ENCODE assay signal across 1 cellular context in the genomic region with DNA sequence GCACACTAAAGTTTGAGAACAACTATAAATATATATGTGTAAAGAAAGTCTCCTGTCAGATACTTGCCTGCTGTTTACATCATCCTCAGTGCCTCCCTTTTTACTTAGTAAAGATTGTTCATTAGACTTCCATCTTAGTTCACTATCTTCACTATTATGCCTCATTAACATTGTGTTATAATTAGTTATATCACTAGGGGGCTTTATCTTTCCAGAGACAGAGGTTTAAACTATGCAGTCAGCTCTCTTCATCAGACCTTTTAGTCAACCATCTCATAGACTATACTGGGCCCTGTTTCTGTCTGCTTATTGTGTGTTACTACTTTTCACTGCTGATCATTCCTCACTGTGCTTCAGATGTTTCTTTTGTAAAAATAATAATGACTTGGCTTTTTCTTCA.
TF ChIP-seq lines count a peak whose summit lies in the region.

No MANE protein-coding gene starts in this region.

TF ChIP-seq in GM23338, 12 proteins besides CTCF, POLR2A, EP300 and RAD21 (continued from another document):
- TF ChIP-seq, protein P1, sequence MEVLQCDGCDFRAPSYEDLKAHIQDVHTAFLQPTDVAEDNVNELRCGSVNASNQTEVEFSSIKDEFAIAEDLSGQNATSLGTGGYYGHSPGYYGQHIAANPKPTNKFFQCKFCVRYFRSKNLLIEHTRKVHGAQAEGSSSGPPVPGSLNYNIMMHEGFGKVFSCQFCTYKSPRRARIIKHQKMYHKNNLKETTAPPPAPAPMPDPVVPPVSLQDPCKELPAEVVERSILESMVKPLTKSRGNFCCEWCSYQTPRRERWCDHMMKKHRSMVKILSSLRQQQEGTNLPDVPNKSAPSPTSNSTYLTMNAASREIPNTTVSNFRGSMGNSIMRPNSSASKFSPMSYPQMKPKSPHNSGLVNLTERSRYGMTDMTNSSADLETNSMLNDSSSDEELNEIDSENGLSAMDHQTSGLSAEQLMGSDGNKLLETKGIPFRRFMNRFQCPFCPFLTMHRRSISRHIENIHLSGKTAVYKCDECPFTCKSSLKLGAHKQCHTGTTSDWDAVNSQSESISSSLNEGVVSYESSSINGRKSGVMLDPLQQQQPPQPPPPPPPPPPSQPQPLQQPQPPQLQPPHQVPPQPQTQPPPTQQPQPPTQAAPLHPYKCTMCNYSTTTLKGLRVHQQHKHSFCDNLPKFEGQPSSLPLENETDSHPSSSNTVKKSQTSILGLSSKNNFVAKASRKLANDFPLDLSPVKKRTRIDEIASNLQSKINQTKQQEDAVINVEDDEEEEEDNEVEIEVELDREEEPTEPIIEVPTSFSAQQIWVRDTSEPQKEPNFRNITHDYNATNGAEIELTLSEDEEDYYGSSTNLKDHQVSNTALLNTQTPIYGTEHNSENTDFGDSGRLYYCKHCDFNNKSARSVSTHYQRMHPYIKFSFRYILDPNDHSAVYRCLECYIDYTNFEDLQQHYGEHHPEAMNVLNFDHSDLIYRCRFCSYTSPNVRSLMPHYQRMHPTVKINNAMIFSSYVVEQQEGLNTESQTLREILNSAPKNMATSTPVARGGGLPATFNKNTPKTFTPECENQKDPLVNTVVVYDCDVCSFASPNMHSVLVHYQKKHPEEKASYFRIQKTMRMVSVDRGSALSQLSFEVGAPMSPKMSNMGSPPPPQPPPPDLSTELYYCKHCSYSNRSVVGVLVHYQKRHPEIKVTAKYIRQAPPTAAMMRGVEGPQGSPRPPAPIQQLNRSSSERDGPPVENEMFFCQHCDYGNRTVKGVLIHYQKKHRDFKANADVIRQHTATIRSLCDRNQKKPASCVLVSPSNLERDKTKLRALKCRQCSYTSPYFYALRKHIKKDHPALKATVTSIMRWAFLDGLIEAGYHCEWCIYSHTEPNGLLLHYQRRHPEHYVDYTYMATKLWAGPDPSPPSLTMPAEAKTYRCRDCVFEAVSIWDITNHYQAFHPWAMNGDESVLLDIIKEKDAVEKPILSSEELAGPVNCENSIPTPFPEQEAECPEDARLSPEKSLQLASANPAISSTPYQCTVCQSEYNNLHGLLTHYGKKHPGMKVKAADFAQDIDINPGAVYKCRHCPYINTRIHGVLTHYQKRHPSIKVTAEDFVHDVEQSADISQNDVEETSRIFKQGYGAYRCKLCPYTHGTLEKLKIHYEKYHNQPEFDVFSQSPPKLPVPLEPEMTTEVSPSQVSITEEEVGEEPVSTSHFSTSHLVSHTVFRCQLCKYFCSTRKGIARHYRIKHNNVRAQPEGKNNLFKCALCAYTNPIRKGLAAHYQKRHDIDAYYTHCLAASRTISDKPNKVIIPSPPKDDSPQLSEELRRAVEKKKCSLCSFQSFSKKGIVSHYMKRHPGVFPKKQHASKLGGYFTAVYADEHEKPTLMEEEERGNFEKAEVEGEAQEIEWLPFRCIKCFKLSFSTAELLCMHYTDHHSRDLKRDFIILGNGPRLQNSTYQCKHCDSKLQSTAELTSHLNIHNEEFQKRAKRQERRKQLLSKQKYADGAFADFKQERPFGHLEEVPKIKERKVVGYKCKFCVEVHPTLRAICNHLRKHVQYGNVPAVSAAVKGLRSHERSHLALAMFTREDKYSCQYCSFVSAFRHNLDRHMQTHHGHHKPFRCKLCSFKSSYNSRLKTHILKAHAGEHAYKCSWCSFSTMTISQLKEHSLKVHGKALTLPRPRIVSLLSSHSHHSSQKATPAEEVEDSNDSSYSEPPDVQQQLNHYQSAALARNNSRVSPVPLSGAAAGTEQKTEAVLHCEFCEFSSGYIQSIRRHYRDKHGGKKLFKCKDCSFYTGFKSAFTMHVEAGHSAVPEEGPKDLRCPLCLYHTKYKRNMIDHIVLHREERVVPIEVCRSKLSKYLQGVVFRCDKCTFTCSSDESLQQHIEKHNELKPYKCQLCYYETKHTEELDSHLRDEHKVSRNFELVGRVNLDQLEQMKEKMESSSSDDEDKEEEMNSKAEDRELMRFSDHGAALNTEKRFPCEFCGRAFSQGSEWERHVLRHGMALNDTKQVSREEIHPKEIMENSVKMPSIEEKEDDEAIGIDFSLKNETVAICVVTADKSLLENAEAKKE (CRISPR knock-in tag; IDR thresholded peaks at IDR 0.05), result no peak
- TF ChIP-seq, protein P2, sequence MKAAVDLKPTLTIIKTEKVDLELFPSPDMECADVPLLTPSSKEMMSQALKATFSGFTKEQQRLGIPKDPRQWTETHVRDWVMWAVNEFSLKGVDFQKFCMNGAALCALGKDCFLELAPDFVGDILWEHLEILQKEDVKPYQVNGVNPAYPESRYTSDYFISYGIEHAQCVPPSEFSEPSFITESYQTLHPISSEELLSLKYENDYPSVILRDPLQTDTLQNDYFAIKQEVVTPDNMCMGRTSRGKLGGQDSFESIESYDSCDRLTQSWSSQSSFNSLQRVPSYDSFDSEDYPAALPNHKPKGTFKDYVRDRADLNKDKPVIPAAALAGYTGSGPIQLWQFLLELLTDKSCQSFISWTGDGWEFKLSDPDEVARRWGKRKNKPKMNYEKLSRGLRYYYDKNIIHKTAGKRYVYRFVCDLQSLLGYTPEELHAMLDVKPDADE (IDR thresholded peaks at IDR 0.05), result no peak
- TF ChIP-seq NANOG (IDR thresholded peaks at IDR 0.05; ENCODE audit: borderline replicate concordance) (no peak), JUNB (IDR thresholded peaks at IDR 0.05; ENCODE audit: unreplicated experiment) (no peak), EZH2phosphoT487 (IDR thresholded peaks at IDR 0.05; ENCODE audit: unreplicated experiment) (no peak), ZNF331 (CRISPR knock-in tag; IDR thresholded peaks at IDR 0.05; ENCODE audit: low read depth) (no peak), CREB1 (CRISPR knock-in tag; IDR thresholded peaks at IDR 0.05; ENCODE audit: low read depth) (no peak), STAT1 (IDR thresholded peaks at IDR 0.05; ENCODE audit: unreplicated experiment) (no peak), ZNF114 (CRISPR knock-in tag; IDR thresholded peaks at IDR 0.05) (no peak)
